1 cellular context compared by ENCODE assay signal in genomic region chr3:44509393-44509921, GRCh38.
TF ChIP-seq lines count a peak whose summit lies in the region.

No MANE protein-coding gene starts in this region.

TF ChIP-seq in A549, 52 proteins besides CTCF, POLR2A, EP300 and RAD21 (continued from another document):
- TF ChIP-seq, protein P1, sequence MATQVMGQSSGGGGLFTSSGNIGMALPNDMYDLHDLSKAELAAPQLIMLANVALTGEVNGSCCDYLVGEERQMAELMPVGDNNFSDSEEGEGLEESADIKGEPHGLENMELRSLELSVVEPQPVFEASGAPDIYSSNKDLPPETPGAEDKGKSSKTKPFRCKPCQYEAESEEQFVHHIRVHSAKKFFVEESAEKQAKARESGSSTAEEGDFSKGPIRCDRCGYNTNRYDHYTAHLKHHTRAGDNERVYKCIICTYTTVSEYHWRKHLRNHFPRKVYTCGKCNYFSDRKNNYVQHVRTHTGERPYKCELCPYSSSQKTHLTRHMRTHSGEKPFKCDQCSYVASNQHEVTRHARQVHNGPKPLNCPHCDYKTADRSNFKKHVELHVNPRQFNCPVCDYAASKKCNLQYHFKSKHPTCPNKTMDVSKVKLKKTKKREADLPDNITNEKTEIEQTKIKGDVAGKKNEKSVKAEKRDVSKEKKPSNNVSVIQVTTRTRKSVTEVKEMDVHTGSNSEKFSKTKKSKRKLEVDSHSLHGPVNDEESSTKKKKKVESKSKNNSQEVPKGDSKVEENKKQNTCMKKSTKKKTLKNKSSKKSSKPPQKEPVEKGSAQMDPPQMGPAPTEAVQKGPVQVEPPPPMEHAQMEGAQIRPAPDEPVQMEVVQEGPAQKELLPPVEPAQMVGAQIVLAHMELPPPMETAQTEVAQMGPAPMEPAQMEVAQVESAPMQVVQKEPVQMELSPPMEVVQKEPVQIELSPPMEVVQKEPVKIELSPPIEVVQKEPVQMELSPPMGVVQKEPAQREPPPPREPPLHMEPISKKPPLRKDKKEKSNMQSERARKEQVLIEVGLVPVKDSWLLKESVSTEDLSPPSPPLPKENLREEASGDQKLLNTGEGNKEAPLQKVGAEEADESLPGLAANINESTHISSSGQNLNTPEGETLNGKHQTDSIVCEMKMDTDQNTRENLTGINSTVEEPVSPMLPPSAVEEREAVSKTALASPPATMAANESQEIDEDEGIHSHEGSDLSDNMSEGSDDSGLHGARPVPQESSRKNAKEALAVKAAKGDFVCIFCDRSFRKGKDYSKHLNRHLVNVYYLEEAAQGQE (IDR thresholded peaks at IDR 0.05) = no peak
- no peak for TF ChIP-seq ZFP36 (IDR thresholded peaks at IDR 0.05; ENCODE audit: borderline replicate concordance, partially characterized antibody)
- TF ChIP-seq PHF8 (IDR thresholded peaks at IDR 0.05; ENCODE audit: borderline replicate concordance, low read depth) = no peak
- no peak for TF ChIP-seq HDAC2 (IDR thresholded peaks at IDR 0.05)
- no peak for TF ChIP-seq TFCP2L1 (CRISPR knock-in tag; IDR thresholded peaks at IDR 0.05)
